In the genomic region with DNA sequence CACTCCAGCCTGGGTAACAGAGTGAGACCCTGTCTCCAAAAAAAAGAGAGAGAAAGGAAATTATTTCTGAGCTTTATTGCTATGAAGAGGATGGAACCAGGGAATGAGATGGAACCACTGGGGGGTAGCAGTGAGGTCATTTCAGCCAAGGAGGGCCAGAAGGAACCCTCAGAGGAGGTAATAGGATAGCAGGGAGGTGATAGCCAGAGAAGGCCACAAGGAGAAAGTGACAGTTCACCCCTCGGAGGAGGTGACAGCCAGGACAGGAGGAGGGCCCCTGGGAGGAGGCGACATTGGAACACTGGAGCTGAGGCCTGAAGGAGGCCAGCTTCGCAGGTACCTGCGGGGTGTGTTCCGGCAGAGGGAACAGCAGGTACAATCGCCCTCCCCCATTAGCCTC, we compare ENCODE assay signal across 8 cellular contexts. TPM values are rescaled to one million over a fixed set of nuclear protein-coding genes. Genes with fewer than 3 reads are reported as not detected.
A peak's percentile ranks its signal among the peaks of the same experiment; 100 is the strongest.
DNase-seq lines count a peak whose midpoint lies in the region; ATAC-seq and TF ChIP-seq lines count a peak whose summit lies in the region.

No MANE protein-coding gene starts in this region.

- peak; percentile 12 for TF ChIP-seq CTCF in AG09309 (IDR thresholded peaks at IDR 0.05; ENCODE audit: control insufficient read depth, insufficient read depth, low read depth, low read length, missing control alignments)
- TF ChIP-seq CTCF in GM13976 (IDR thresholded peaks at IDR 0.05; ENCODE audit: borderline replicate concordance, control extremely low read depth, extremely low read depth, insufficient read depth, missing control alignments), result no peak
- TF ChIP-seq CTCF in fibroblast of mammary gland (conservative IDR thresholded peaks at IDR 0.05; ENCODE audit: control insufficient read depth, insufficient read depth, low read depth, low read length), result peak; percentile 28

- H3K4me3 ChIP-seq in AG09309 (ENCODE audit: control insufficient read depth, low read depth, low read length) (no peak overlapping the region), fibroblast of mammary gland (ENCODE audit: control insufficient read depth, low read depth, low read length) (no peak overlapping the region), skeletal muscle tissue (ENCODE audit: low read length in 3 of 3) (peak overlapping the region; percentile 85 to 90 (median 87))

- peak overlapping the region; percentile 82 to 90 (median 84) for H3K9ac ChIP-seq in skeletal muscle tissue (ENCODE audit: low read depth in 1 of 3, low read length in 3 of 3)

- peaks cover 2 to 8% (median 3%) of the 10 kb centered on the region in 3 donors for H3K36me3 ChIP-seq in skeletal muscle tissue (ENCODE audit: control insufficient read depth in 3 of 3, insufficient read depth in 3 of 3, low read length in 3 of 3)

- H3K4me1 ChIP-seq in skeletal muscle tissue (ENCODE audit: control insufficient read depth in 3 of 3, insufficient read depth in 3 of 3, low read length in 3 of 3), result peaks cover 17 to 34% (median 25%) of the 10 kb centered on the region in 3 donors

- H3K27me3 ChIP-seq in skeletal muscle tissue (ENCODE audit: control insufficient read depth in 3 of 3, insufficient read depth in 3 of 3, low read length in 3 of 3), result no peaks in the 10 kb centered on the region

- DNase-seq in AG09309 (ENCODE audit: low read depth) (no peak), GM13976 (ENCODE audit: low spot score) (peak; percentile 51), fibroblast of mammary gland (ENCODE audit: low read depth) (peak; percentile 21), NK-92 (lab: John Stamatoyannopoulos, UW; ENCODE audit: unreplicated experiment) (no peak)
- DNase-seq in stimulated activated CD4-positive, alpha-beta T cell treated with anti-CD3 and anti-CD28 coated beads, Interleukin-12 subunit alpha, Interleukin-12 subunit beta, amount 100 ng/mL, for 4 hours, result no peak

- H3K9me3 ChIP-seq in skeletal muscle tissue (ENCODE audit: control insufficient read depth in 3 of 3, low read length in 3 of 3), result no peaks in the 10 kb centered on the region

- peak overlapping the region; percentile 93 for H3K27ac ChIP-seq in skeletal muscle tissue (ENCODE audit: low read depth, low read length)

- ATAC-seq in SK-N-SH treated with all-trans-retinoic acid at 6 μM for 48 hours (peak; percentile 64), GM21528 (IDR thresholded peaks at IDR 0.05; ENCODE audit: low FRiP score, unreplicated experiment) (no peak)

- in situ Hi-C loops in GM13976 (cut with MboI; ENCODE audit: low sequenced_read_pairs, unreplicated experiment), result no loop called here

TF ChIP-seq in SK-N-SH treated with all-trans-retinoic acid at 6 μM for 48 hours, 23 proteins besides CTCF, POLR2A, EP300 and RAD21:
- TF ChIP-seq GLIS3 (CRISPR knock-in tag; IDR thresholded peaks at IDR 0.05) (no peak), ARNTL (CRISPR knock-in tag; IDR thresholded peaks at IDR 0.05; ENCODE audit: borderline replicate concordance, low read depth) (no peak), ZNF8 (CRISPR knock-in tag; IDR thresholded peaks at IDR 0.05) (no peak), ESRRG (CRISPR knock-in tag; IDR thresholded peaks at IDR 0.05) (no peak), RARB (CRISPR knock-in tag; IDR thresholded peaks at IDR 0.05) (no peak), ISL1 (CRISPR knock-in tag; IDR thresholded peaks at IDR 0.05) (no peak), ZC3H10 (CRISPR knock-in tag; IDR thresholded peaks at IDR 0.05) (no peak), CSDC2 (CRISPR knock-in tag; IDR thresholded peaks at IDR 0.05) (no peak), BACH2 (CRISPR knock-in tag; IDR thresholded peaks at IDR 0.05; ENCODE audit: borderline replicate concordance) (no peak), TCF4 (CRISPR knock-in tag; IDR thresholded peaks at IDR 0.05; ENCODE audit: borderline replicate concordance) (no peak), ZNF565 (CRISPR knock-in tag; conservative IDR thresholded peaks at IDR 0.05; ENCODE audit: low read depth) (no peak)
- TF ChIP-seq, protein P1, sequence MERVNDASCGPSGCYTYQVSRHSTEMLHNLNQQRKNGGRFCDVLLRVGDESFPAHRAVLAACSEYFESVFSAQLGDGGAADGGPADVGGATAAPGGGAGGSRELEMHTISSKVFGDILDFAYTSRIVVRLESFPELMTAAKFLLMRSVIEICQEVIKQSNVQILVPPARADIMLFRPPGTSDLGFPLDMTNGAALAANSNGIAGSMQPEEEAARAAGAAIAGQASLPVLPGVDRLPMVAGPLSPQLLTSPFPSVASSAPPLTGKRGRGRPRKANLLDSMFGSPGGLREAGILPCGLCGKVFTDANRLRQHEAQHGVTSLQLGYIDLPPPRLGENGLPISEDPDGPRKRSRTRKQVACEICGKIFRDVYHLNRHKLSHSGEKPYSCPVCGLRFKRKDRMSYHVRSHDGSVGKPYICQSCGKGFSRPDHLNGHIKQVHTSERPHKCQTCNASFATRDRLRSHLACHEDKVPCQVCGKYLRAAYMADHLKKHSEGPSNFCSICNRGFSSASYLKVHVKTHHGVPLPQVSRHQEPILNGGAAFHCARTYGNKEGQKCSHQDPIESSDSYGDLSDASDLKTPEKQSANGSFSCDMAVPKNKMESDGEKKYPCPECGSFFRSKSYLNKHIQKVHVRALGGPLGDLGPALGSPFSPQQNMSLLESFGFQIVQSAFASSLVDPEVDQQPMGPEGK (CRISPR knock-in tag; IDR thresholded peaks at IDR 0.05; ENCODE audit: borderline replicate concordance), result no peak

RNA-seq across cellular contexts. Expression of a gene that starts 0.7 kb away (rescaled TPM):
- total RNA-seq in skeletal muscle tissue, result 10.4 TPM

RNA-seq across cellular contexts. Expression of a gene that starts 16.8 kb away (rescaled TPM):
- 119 TPM for total RNA-seq in skeletal muscle tissue

RNA-seq across cellular contexts. Expression of a gene that starts 46.3 kb away (rescaled TPM):
- 1.0 TPM for total RNA-seq in skeletal muscle tissue

RNA-seq across cellular contexts. Expression of a gene that starts 57.7 kb away (rescaled TPM):
- total RNA-seq in skeletal muscle tissue, result 2.1 TPM

RNA-seq across cellular contexts. Expression of a gene that starts 58.3 kb away (rescaled TPM):
- total RNA-seq in skeletal muscle tissue, result 111 TPM

Comparison
In these comparisons a context has a peak if more than half of its experiments do, and no peak if none do; other contexts are left out.
1. DNase-seq: peak in GM13976 (single experiment) and fibroblast of mammary gland (single experiment); none in AG09309 (single experiment), stimulated activated CD4-positive, alpha-beta T cell treated with anti-CD3 and anti-CD28 coated beads, Interleukin-12 subunit alpha, Interleukin-12 subunit beta, amount 100 ng/mL, for 4 hours (single experiment) and NK-92 (single experiment).
2. H3K4me3 ChIP-seq: peak in skeletal muscle tissue (3 of 3); none in AG09309 (single experiment) and fibroblast of mammary gland (single experiment).